Comparison of ENCODE assay signal across 28 cellular contexts in genomic region chr1:53166912-53167311, GRCh38. TPM values are rescaled to one million over a fixed set of nuclear protein-coding genes. Genes with fewer than 3 reads are reported as not detected.
"Had no signal": no experiment of that assay in that cellular context is flagged by ENCODE, and none has a peak within 500 bp of the region (broad histone marks: within the 10 kb centered on the region; RNA-seq: fewer than 3 reads in every experiment).

No MANE protein-coding gene starts in this region.

- H3K36me3 ChIP-seq: breast epithelium, esophagus muscularis mucosa, gastrocnemius medialis, right atrium auricular region, upper lobe of left lung, vagina had no signal

- H3K4me3 ChIP-seq: breast epithelium, esophagus muscularis mucosa, gastrocnemius medialis, right atrium auricular region, skin epidermis, upper lobe of left lung, vagina had no signal

- DNase-seq: activated CD4-positive, alpha-beta T cell treated with anti-CD3 and anti-CD28 coated beads, Interleukin-2, amount 50 U/mL, for 1 hour; activated CD8-positive, alpha-beta T cell treated with anti-CD3 and anti-CD28 coated beads for 36 hours; activated gamma-delta T cell treated with Interleukin-2 at 50 U/mL for 16 hours; activated naive CD4-positive, alpha-beta T cell treated with anti-CD3 and anti-CD28 coated beads, Interleukin-2, amount 50 U/mL, for 16 hours; activated T-cell treated with anti-CD3 and anti-CD28 coated beads, Interleukin-2, amount 50 U/mL, for 4 hours; amniotic stem cell; central memory CD4-positive, alpha-beta T cell; effector CD4-positive, alpha-beta T cell; gastrocnemius medialis; glutamatergic neuron; islet precursor cell; left ventricle myocardium superior; naive thymus-derived CD8-positive, alpha-beta T cell; occipital lobe; stimulated activated CD4-positive, alpha-beta T cell treated with anti-CD3 and anti-CD28 coated beads, Interleukin-4, amount 100 ng/mL, for 24 hours; T-helper 2 cell had no signal

- ATAC-seq: activated CD8-positive, alpha-beta T cell treated with anti-CD3 and anti-CD28 coated beads for 36 hours; activated T-cell treated with anti-CD3 and anti-CD28 coated beads, Interleukin-2, amount 50 U/mL, for 4 hours; activated T-helper 17 cell treated with anti-CD3 and anti-CD28 coated beads, Interleukin-2, amount 50 U/mL, for 72 hours; gastrocnemius medialis; left ventricle myocardium superior; naive thymus-derived CD8-positive, alpha-beta T cell; stimulated activated effector memory CD8-positive, alpha-beta T cell treated with anti-CD3 and anti-CD28 coated beads, Interleukin-12 subunit alpha, Interleukin-12 subunit beta, amount 100 ng/mL, for 72 hours; WTC11 had no signal

- H3K9me3 ChIP-seq: breast epithelium, esophagus muscularis mucosa, gastrocnemius medialis, right atrium auricular region, upper lobe of left lung, vagina had no signal

- H3K27ac ChIP-seq: breast epithelium, esophagus muscularis mucosa, gastrocnemius medialis, right atrium auricular region, skin epidermis, upper lobe of left lung, vagina had no signal

- H3K4me1 ChIP-seq: breast epithelium, gastrocnemius medialis, right atrium auricular region, upper lobe of left lung, vagina had no signal

- H3K27me3 ChIP-seq: breast epithelium, gastrocnemius medialis, right atrium auricular region, upper lobe of left lung, vagina had no signal

RNA-seq across cellular contexts. Expression of gene SLC1A7, which starts 24.5 kb away (rescaled TPM):
- total RNA-seq: activated CD8-positive, alpha-beta T cell treated with anti-CD3 and anti-CD28 coated beads for 36 hours; activated T-cell treated with anti-CD3 and anti-CD28 coated beads, Interleukin-2, amount 50 U/mL, for 4 hours; activated T-helper 17 cell treated with anti-CD3 and anti-CD28 coated beads, Interleukin-2, amount 50 U/mL, for 72 hours; lung microvascular endothelial cell; naive thymus-derived CD8-positive, alpha-beta T cell; neural crest cell; occipital lobe; pulmonary artery endothelial cell; vagina; WTC11 had no signal
- polyA plus RNA-seq: naive thymus-derived CD8-positive, alpha-beta T cell had no signal
